In the genomic region with DNA sequence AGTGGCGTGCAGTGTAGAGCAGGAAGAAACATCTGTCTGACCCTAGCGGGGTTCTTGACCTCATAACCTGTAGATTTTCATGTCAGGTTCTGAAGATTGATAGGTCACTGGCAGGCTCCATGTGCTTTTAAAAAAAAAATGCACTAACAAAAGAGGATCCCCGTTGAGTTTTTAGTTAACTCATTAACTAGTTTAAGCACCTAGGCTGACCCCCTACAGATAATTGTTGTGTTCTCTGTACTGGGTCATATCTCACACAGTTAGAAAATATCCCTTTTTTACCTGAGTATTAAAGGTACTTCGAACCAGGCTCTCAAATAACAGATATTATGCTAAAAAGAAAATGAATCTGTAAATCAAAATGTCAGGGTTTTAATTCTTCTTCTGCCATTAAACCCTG, we compare ENCODE assay signal across 17 cellular contexts.
DNase-seq lines count a peak whose midpoint lies in the region; ATAC-seq, FAIRE-seq and TF ChIP-seq lines count a peak whose summit lies in the region.
"Had no signal": no experiment of that assay in that cellular context is flagged by ENCODE, and none has a peak within 500 bp of the region (broad histone marks: within the 10 kb centered on the region; RNA-seq: fewer than 3 reads in every experiment).

No MANE protein-coding gene starts in this region.

- TF ChIP-seq CTCF in GM12878 (IDR thresholded peaks at IDR 0.05 in 2 of 3, conservative IDR thresholded peaks at IDR 0.05 in 1 of 3; ENCODE audit: control insufficient read depth in 2 of 3, extremely low read depth in 1 of 3, insufficient read depth in 1 of 3, low read depth in 3 of 3, low read length in 3 of 3) (no peak), neural progenitor cell (IDR thresholded peaks at IDR 0.05) (no peak), smooth muscle cell (IDR thresholded peaks at IDR 0.05; ENCODE audit: borderline replicate concordance, insufficient read depth, poor library complexity, severe bottlenecking) (no peak), glutamatergic neuron (IDR thresholded peaks at IDR 0.05; ENCODE audit: partially characterized antibody, unreplicated experiment) (no peak)

- H3K9me3 ChIP-seq in HUES64 (ENCODE audit: insufficient read depth, low read depth, low read length) (no peaks in the 10 kb centered on the region), GM12878 (replicated peaks; ENCODE audit: control insufficient read depth, insufficient read depth, low read length) (no peaks in the 10 kb centered on the region), neural progenitor cell (ENCODE audit: low read depth) (no peaks in the 10 kb centered on the region), smooth muscle cell (replicated peaks; ENCODE audit: low read depth) (no peaks in the 10 kb centered on the region)
- H3K9me3 ChIP-seq: HAP-1 had no signal

- WGBS in HUES64: 60% methylated on average over 3 of the region's 4 CpGs
- WGBS in GM12878 (ENCODE audit: insufficient coverage, insufficient replicate concordance, low lambda C conversion rate, missing lambda C conversion rate): 18% methylated on average over 4 of the region's 4 CpGs
- WGBS in smooth muscle cell (ENCODE audit: low lambda C conversion rate): 74% methylated on average over 4 of the region's 4 CpGs

- POLR2A ChIA-PET in GM12878 (lab: Charles Lee): no interaction called here

- ATAC-seq in GM12878: peak; percentile 27; the same call in 2 of the 3 replicates

- H3K9me3 Mint-ChIP-seq in neural progenitor cell (no peaks in the 10 kb centered on the region), glutamatergic neuron (ENCODE audit: unreplicated experiment) (peaks cover 1% of the 10 kb centered on the region)

- DNase-seq in NCI-H69 (lab: John Stamatoyannopoulos, UW) (peak; percentile 94), GM12878 (ENCODE audit: low read depth, low spot score) (no peak), neural progenitor cell (ENCODE audit: low spot score) (peak; percentile 9), smooth muscle cell (lab: John Stamatoyannopoulos, UW; ENCODE audit: unreplicated experiment) (no peak), glutamatergic neuron (no peak), SKM-1 treated with dmso at 0.1 percent for 144 hours (lab: John Stamatoyannopoulos, UW; ENCODE audit: unreplicated experiment) (no peak)
- DNase-seq: C1 segment of cervical spinal cord; CD4-positive, alpha-beta T cell; DMS79 had no signal

- no peak for TF ChIP-seq RAD21 in GM12878 (IDR thresholded peaks at IDR 0.05; ENCODE audit: insufficient read depth, low read depth, low read length)

- peaks cover 21% of the 10 kb centered on the region for H3K4me1 ChIP-seq in HUES64 (ENCODE audit: insufficient read depth, low read length)
- no peaks in the 10 kb centered on the region for H3K4me1 ChIP-seq in GM12878 (ENCODE audit: control insufficient read depth, insufficient read depth, low read length)
- peaks cover 23% of the 10 kb centered on the region for H3K4me1 ChIP-seq in neural progenitor cell
- H3K4me1 ChIP-seq in smooth muscle cell (ENCODE audit: low read depth): no peaks in the 10 kb centered on the region
- H3K4me1 ChIP-seq: HAP-1 had no signal

- RAD21 ChIA-PET in GM12878 (lab: Charles Lee; ENCODE audit: unreplicated experiment): interaction anchor here (0.9 kb wide), 1 partner anchor 8 kb away, joined by 4 read pairs; no protein-coding TSS in a partner anchor

- CTCF ChIA-PET in GM12878 (lab: Yijun Ruan, JAX): interaction anchor here (1.0 kb wide), 1 partner anchor 10 kb away, joined by 3 read pairs; no protein-coding TSS in a partner anchor

- TF ChIP-seq EP300 in GM12878 (IDR thresholded peaks at IDR 0.05; ENCODE audit: borderline replicate concordance in 1 of 2, control insufficient read depth in 1 of 2, low read depth in 2 of 2, low read length in 2 of 2): no peak

- H3F3A ChIP-seq in neural progenitor cell (ENCODE audit: low read depth) (no peaks in the 10 kb centered on the region), smooth muscle cell (ENCODE audit: low read depth) (peaks cover 3% of the 10 kb centered on the region)

- no peak for FAIRE-seq in GM12878 (lab: Jason Lieb, UNC)
- FAIRE-seq: A204.1, G401.6, GM19239, H1 had no signal

- in situ Hi-C loops in GM12878 (cut with MboI): no loop called here

- no peaks in the 10 kb centered on the region for H4K20me1 ChIP-seq in GM12878 (ENCODE audit: control insufficient read depth, insufficient read depth)
- no peaks in the 10 kb centered on the region for H4K20me1 ChIP-seq in neural progenitor cell (ENCODE audit: low read depth)
- no peaks in the 10 kb centered on the region for H4K20me1 ChIP-seq in smooth muscle cell (ENCODE audit: low read depth)

- SMC1A ChIA-PET in GM12878 (lab: Charles Lee; ENCODE audit: uncharacterized antibody, unreplicated experiment): interaction anchor here (1.7 kb wide), 1 partner anchor 15 kb away, joined by 6 read pairs; no protein-coding TSS in a partner anchor

- intact Hi-C loops in GM12878 (cut with micrococcal nuclease; ENCODE audit: unreplicated experiment): no loop called here

- no peaks in the 10 kb centered on the region for H3K79me2 ChIP-seq in GM12878 (ENCODE audit: control insufficient read depth, insufficient read depth, low read length)
- no peaks in the 10 kb centered on the region for H3K79me2 ChIP-seq in neural progenitor cell (ENCODE audit: low read depth)
- no peaks in the 10 kb centered on the region for H3K79me2 ChIP-seq in smooth muscle cell (ENCODE audit: low read depth)

- no peak overlapping the region for H3K4me3 Mint-ChIP-seq in neural progenitor cell
- H3K4me3 Mint-ChIP-seq in glutamatergic neuron (ENCODE audit: unreplicated experiment): no peak overlapping the region
- H3K4me3 Mint-ChIP-seq: B cell; CD4-positive, alpha-beta T cell had no signal

- H3K4me3 ChIP-seq in HUES64 (ENCODE audit: low read length): 0 out of 2 replicates have a peak overlapping the region, but pooled peaks have one; percentile 7
- H3K4me3 ChIP-seq in GM12878: no peak overlapping the region
- no peak overlapping the region for H3K4me3 ChIP-seq in neural progenitor cell
- no peak overlapping the region for H3K4me3 ChIP-seq in smooth muscle cell
- H3K4me3 ChIP-seq: HAP-1 had no signal

- H3K36me3 Mint-ChIP-seq in neural progenitor cell (no peaks in the 10 kb centered on the region), glutamatergic neuron (ENCODE audit: unreplicated experiment) (no peaks in the 10 kb centered on the region)

- H3K4me1 Mint-ChIP-seq in neural progenitor cell (peaks cover 16% of the 10 kb centered on the region), glutamatergic neuron (ENCODE audit: low read depth, unreplicated experiment) (no peaks in the 10 kb centered on the region)
- H3K4me1 Mint-ChIP-seq: B cell had no signal

- H3K27me3 Mint-ChIP-seq in neural progenitor cell (ENCODE audit: insufficient read depth, low read depth) (no peaks in the 10 kb centered on the region), glutamatergic neuron (ENCODE audit: unreplicated experiment) (peaks cover 1% of the 10 kb centered on the region)
- H3K27me3 Mint-ChIP-seq: B cell; CD4-positive, alpha-beta T cell had no signal

- H3K4me2 ChIP-seq in GM12878 (ENCODE audit: control insufficient read depth, insufficient read depth) (no peak overlapping the region), neural progenitor cell (no peak overlapping the region), smooth muscle cell (no peak overlapping the region)

- H3K27ac ChIP-seq in HUES64 (ENCODE audit: low read depth, low read length) (no peak overlapping the region; the same call in 1 of the 2 replicates), GM12878 (ENCODE audit: control insufficient read depth, insufficient read depth) (no peak overlapping the region), neural progenitor cell (no peak overlapping the region), smooth muscle cell (ENCODE audit: low read depth) (no peak overlapping the region)
- H3K27ac ChIP-seq: HL-60 had no signal

- H3K36me3 ChIP-seq in HUES64 (ENCODE audit: insufficient read depth, low read length) (no peaks in the 10 kb centered on the region), GM12878 (ENCODE audit: control insufficient read depth in 2 of 2, insufficient read depth in 2 of 2, low read length in 1 of 2) (no peaks in the 10 kb centered on the region), neural progenitor cell (no peaks in the 10 kb centered on the region), smooth muscle cell (ENCODE audit: low read depth) (no peaks in the 10 kb centered on the region)
- H3K36me3 ChIP-seq: HAP-1 had no signal

- H2AFZ ChIP-seq in GM12878 (ENCODE audit: control insufficient read depth, low read depth, low read length) (no peak overlapping the region), neural progenitor cell (replicated peaks) (no peak overlapping the region), smooth muscle cell (ENCODE audit: low read depth) (no peak overlapping the region)

- no peak for TF ChIP-seq POLR2A in GM12878 (IDR thresholded peaks at IDR 0.05; ENCODE audit: low read depth, low read length)

- BruUV-seq in GM12878 (replicated peaks; lab: Mats Ljungman, UMichigan): no TSS peak

- H3K27ac Mint-ChIP-seq in neural progenitor cell (no peak overlapping the region), glutamatergic neuron (ENCODE audit: unreplicated experiment) (no peak overlapping the region)
- H3K27ac Mint-ChIP-seq: B cell; CD4-positive, alpha-beta T cell had no signal

- H3K9ac ChIP-seq in HUES64 (ENCODE audit: low read depth, low read length) (no peak overlapping the region), GM12878 (ENCODE audit: control insufficient read depth, insufficient read depth, low read length) (no peak overlapping the region), neural progenitor cell (no peak overlapping the region), smooth muscle cell (ENCODE audit: low read depth) (no peak overlapping the region)

- H3K27me3 ChIP-seq in HUES64 (ENCODE audit: insufficient read depth, low read length) (no peaks in the 10 kb centered on the region), GM12878 (replicated peaks in 1 of 2; ENCODE audit: control insufficient read depth in 2 of 2, insufficient read depth in 2 of 2, low read length in 1 of 2) (no peaks in the 10 kb centered on the region), neural progenitor cell (no peaks in the 10 kb centered on the region), smooth muscle cell (ENCODE audit: low read depth) (no peaks in the 10 kb centered on the region)

TF ChIP-seq in GM12878, 131 proteins besides CTCF, POLR2A, EP300 and RAD21:
- TF ChIP-seq POU2F2 (IDR thresholded peaks at IDR 0.05; ENCODE audit: borderline replicate concordance, low read depth, low read length): no peak
- no peak for TF ChIP-seq CBX5 (IDR thresholded peaks at IDR 0.05; ENCODE audit: low read depth)
- no peak for TF ChIP-seq TCF12 (IDR thresholded peaks at IDR 0.05; ENCODE audit: low read depth, low read length)
- TF ChIP-seq SP1 (IDR thresholded peaks at IDR 0.05; ENCODE audit: low read depth, low read length): no peak
TF ChIP-seq in GM12878: peak in this region for 0.

Comparison
In these comparisons a context has a peak if more than half of its experiments do, and no peak if none do; other contexts are left out.
1. DNase-seq: peak in NCI-H69 (single experiment) and neural progenitor cell (single experiment); none in GM12878 (single experiment), smooth muscle cell (single experiment), glutamatergic neuron (single experiment) and SKM-1 treated with dmso at 0.1 percent for 144 hours (single experiment).